ENCODE assay signal across 2 cellular contexts in genomic region chr6:125985967-125986294, GRCh38.
TF ChIP-seq lines count a peak whose summit lies in the region.

No MANE protein-coding gene starts in this region.

TF ChIP-seq in SK-N-SH, 30 proteins besides CTCF, POLR2A, EP300 and RAD21 (continued from another document):
- no peak for TF ChIP-seq PBX3 (IDR thresholded peaks at IDR 0.05)
- TF ChIP-seq CHD2 (IDR thresholded peaks at IDR 0.05; ENCODE audit: low read length, partially characterized antibody): no peak
- no peak for TF ChIP-seq GABPA (IDR thresholded peaks at IDR 0.05; ENCODE audit: low read depth)
- TF ChIP-seq MXI1 (IDR thresholded peaks at IDR 0.05; ENCODE audit: low read depth, low read length): no peak
- TF ChIP-seq ZBTB33 (IDR thresholded peaks at IDR 0.05; ENCODE audit: borderline replicate concordance, low read depth): no peak
- TF ChIP-seq IRF3 (IDR thresholded peaks at IDR 0.05; ENCODE audit: low read depth, low read length): no peak
- no peak for TF ChIP-seq TAF1 (IDR thresholded peaks at IDR 0.05; ENCODE audit: borderline replicate concordance, low read depth, low read length)
- no peak for TF ChIP-seq SIN3A (IDR thresholded peaks at IDR 0.05; ENCODE audit: borderline replicate concordance, low read depth, low read length)
- TF ChIP-seq TEAD4 (IDR thresholded peaks at IDR 0.05; ENCODE audit: borderline replicate concordance, insufficient read depth): no peak
- no peak for TF ChIP-seq GATA2 (CRISPR knock-in tag; IDR thresholded peaks at IDR 0.05)
- no peak for TF ChIP-seq MAX (IDR thresholded peaks at IDR 0.05; ENCODE audit: low read depth)

TF ChIP-seq in SK-N-SH treated with all-trans-retinoic acid at 6 μM for 48 hours, 23 proteins besides CTCF, POLR2A, EP300 and RAD21 (continued from another document):
- TF ChIP-seq POU6F1 (CRISPR knock-in tag; IDR thresholded peaks at IDR 0.05; ENCODE audit: borderline replicate concordance, low read depth): no peak
- no peak for TF ChIP-seq ZNF8 (CRISPR knock-in tag; IDR thresholded peaks at IDR 0.05)
- TF ChIP-seq ARNTL (CRISPR knock-in tag; IDR thresholded peaks at IDR 0.05; ENCODE audit: borderline replicate concordance, low read depth): no peak
- no peak for TF ChIP-seq PATZ1 (CRISPR knock-in tag; IDR thresholded peaks at IDR 0.05; ENCODE audit: borderline replicate concordance)
- no peak for TF ChIP-seq CREB5 (CRISPR knock-in tag; IDR thresholded peaks at IDR 0.05; ENCODE audit: low read depth)
- TF ChIP-seq CSDC2 (CRISPR knock-in tag; IDR thresholded peaks at IDR 0.05): no peak
- no peak for TF ChIP-seq BACH2 (CRISPR knock-in tag; IDR thresholded peaks at IDR 0.05; ENCODE audit: borderline replicate concordance)
- TF ChIP-seq ZFP3 (CRISPR knock-in tag; IDR thresholded peaks at IDR 0.05): no peak
- TF ChIP-seq TOX (CRISPR knock-in tag; IDR thresholded peaks at IDR 0.05; ENCODE audit: borderline replicate concordance): no peak
- no peak for TF ChIP-seq PPARA (CRISPR knock-in tag; IDR thresholded peaks at IDR 0.05; ENCODE audit: borderline replicate concordance)
- TF ChIP-seq ZFP30 (CRISPR knock-in tag; IDR thresholded peaks at IDR 0.05): no peak
- TF ChIP-seq TSHZ2 (CRISPR knock-in tag; IDR thresholded peaks at IDR 0.05): no peak
